22 cellular contexts compared by ENCODE assay signal in genomic region chr1:98314591-98314990, GRCh38.
"Had no signal": no experiment of that assay in that cellular context is flagged by ENCODE, and none has a peak within 500 bp of the region (broad histone marks: within the 10 kb centered on the region; RNA-seq: fewer than 3 reads in every experiment).

No MANE protein-coding gene starts in this region.

- ATAC-seq: gastroesophageal sphincter; left lobe of liver; mucosa of descending colon; natural killer cell treated with Interleukin-12 subunit alpha and Interleukin-12 subunit beta and Interleukin-15 and Interleukin-18, amount 100 ng/mL, for 72 hours; psoas muscle; sciatic nerve had no signal

- H3K4me3 Mint-ChIP-seq: endodermal cell; natural killer cell treated with Interleukin-12 subunit alpha and Interleukin-12 subunit beta and Interleukin-15 and Interleukin-18, amount 100 ng/mL, for 72 hours; neural progenitor cell had no signal

- H3K9ac ChIP-seq: neural progenitor cell had no signal

- H3K27me3 ChIP-seq: gastroesophageal sphincter, neural progenitor cell, stomach, transverse colon had no signal

- H3K4me1 ChIP-seq: gastroesophageal sphincter, neural progenitor cell, psoas muscle had no signal

- H3K4me1 Mint-ChIP-seq: neural progenitor cell had no signal

- H3K27me3 Mint-ChIP-seq: natural killer cell treated with Interleukin-12 subunit alpha and Interleukin-12 subunit beta and Interleukin-15 and Interleukin-18, amount 100 ng/mL, for 72 hours had no signal

- H3K27ac Mint-ChIP-seq: endodermal cell; natural killer cell treated with Interleukin-12 subunit alpha and Interleukin-12 subunit beta and Interleukin-15 and Interleukin-18, amount 100 ng/mL, for 72 hours; neural progenitor cell had no signal

- DNase-seq: effector CD4-positive, alpha-beta T cell; endodermal cell; glutamatergic neuron; islet precursor cell; mammary epithelial cell; mucosa of descending colon; occipital lobe; psoas muscle; retina; stimulated activated CD4-positive, alpha-beta T cell treated with anti-CD3 and anti-CD28 coated beads, Interleukin-12 subunit alpha, Interleukin-12 subunit beta, amount 100 ng/mL, for 4 hours; stimulated activated naive CD4-positive, alpha-beta T cell; stomach; substantia nigra; transverse colon had no signal

- H3K9me3 Mint-ChIP-seq: natural killer cell treated with Interleukin-12 subunit alpha and Interleukin-12 subunit beta and Interleukin-15 and Interleukin-18, amount 100 ng/mL, for 72 hours; neural progenitor cell had no signal

- H3K27ac ChIP-seq: coronary artery, gastroesophageal sphincter, neural progenitor cell, psoas muscle, skin epidermis, stomach, thoracic aorta, transverse colon had no signal

- H3K4me3 ChIP-seq: coronary artery, gastroesophageal sphincter, mucosa of descending colon, neural progenitor cell, psoas muscle, skin epidermis, stomach, transverse colon had no signal

- H3K36me3 Mint-ChIP-seq: neural progenitor cell had no signal

- H2AFZ ChIP-seq: neural progenitor cell had no signal

- H3K4me2 ChIP-seq: neural progenitor cell had no signal

- H3K36me3 ChIP-seq: gastroesophageal sphincter, neural progenitor cell, stomach, thoracic aorta, transverse colon had no signal

- H3K9me3 ChIP-seq: gastroesophageal sphincter, mucosa of descending colon, psoas muscle, stomach, thoracic aorta, transverse colon had no signal
